11 cellular contexts compared by ENCODE assay signal in genomic region chr6:56115715-56116114, GRCh38.
"Had no signal": no experiment of that assay in that cellular context is flagged by ENCODE, and none has a peak within 500 bp of the region (broad histone marks: within the 10 kb centered on the region; RNA-seq: fewer than 3 reads in every experiment).

No MANE protein-coding gene starts in this region.

- H3K27ac ChIP-seq: GM23248 had no signal

- H3K9ac ChIP-seq: GM23248 had no signal

- H3K4me3 ChIP-seq: GM23248, GM23338, HAP-1 had no signal

- H2AFZ ChIP-seq: GM23248, GM23338 had no signal

- ATAC-seq: GM23338, HCT116 had no signal

- H3K4me1 ChIP-seq: HAP-1 had no signal

- H3K4me2 ChIP-seq: GM23338 had no signal

- FAIRE-seq: H1, H54 had no signal

- DNase-seq: GM23248, GOT3, H7, H9, HCEC 1CT, HFFc6 had no signal

- H3K36me3 ChIP-seq: HAP-1 had no signal
